ENCODE assay signal across 18 cellular contexts in genomic region chr7:48025630-48026029, GRCh38. TPM values are rescaled to one million over a fixed set of nuclear protein-coding genes. Genes with fewer than 3 reads are reported as not detected.
A peak's percentile ranks its signal among the peaks of the same experiment; 100 is the strongest.
DNase-seq lines count a peak whose midpoint lies in the region; ATAC-seq, FAIRE-seq and TF ChIP-seq lines count a peak whose summit lies in the region.
"Had no signal": no experiment of that assay in that cellular context is flagged by ENCODE, and none has a peak within 500 bp of the region (broad histone marks: within the 10 kb centered on the region; RNA-seq: fewer than 3 reads in every experiment).

No MANE protein-coding gene starts in this region.

- no peak overlapping the region for H2AFZ ChIP-seq in PC-3 (ENCODE audit: low read length)

- intact Hi-C loops in PC-3 (cut with micrococcal nuclease), result no loop called here
- intact Hi-C loops in left lung (cut with DNase I), result no loop called here

- BruUV-seq in PC-3 (replicated peaks; lab: Mats Ljungman, UMichigan), result no TSS peak

- no peaks in the 10 kb centered on the region for H3K9me3 ChIP-seq in PC-3 (ENCODE audit: low read length)
- H3K9me3 ChIP-seq in left lung, result peaks cover 0 to 16% of the 10 kb centered on the region in 2 donors
- H3K9me3 ChIP-seq: HAP-1 had no signal

- CTCF ChIA-PET in PC-3 (lab: Charles Lee), result no interaction called here

- H3K4me1 ChIP-seq in PC-3 (ENCODE audit: insufficient read depth, low read length) (peaks cover 11% of the 10 kb centered on the region), left lung (no peaks in the 10 kb centered on the region)
- H3K4me1 ChIP-seq: HAP-1 had no signal

- H3K9me3 Mint-ChIP-seq in stimulated activated naive B cell treated with anti-CD40 and anti-IgM and Interleukin-4, amounts not matched to agents 10 μg/mL and 1 μg/mL and 100 μg/mL, for 72 hours, result peaks cover 9 to 14% of the 10 kb centered on the region in 2 donors

- H3K4me2 ChIP-seq in PC-3 (ENCODE audit: low read length), result peak overlapping the region; percentile 40
- H3K4me2 ChIP-seq: BLaER1 had no signal

- ATAC-seq in PC-3 (peak; percentile 99), left lung (peak; percentile 93), GM21786 (IDR thresholded peaks at IDR 0.05; ENCODE audit: unreplicated experiment) (no peak)
- no peak for ATAC-seq in stimulated activated naive B cell treated with anti-CD40 and anti-IgM and Interleukin-4, amounts not matched to agents 10 μg/mL and 1 μg/mL and 100 μg/mL, for 72 hours (replicated peaks)
- ATAC-seq: CD8-positive, alpha-beta T cell had no signal

- no peaks in the 10 kb centered on the region for H3K27me3 ChIP-seq in PC-3 (ENCODE audit: low read length)
- H3K27me3 ChIP-seq in bronchial epithelial cell (ENCODE audit: control insufficient read depth, insufficient read depth, low read length), result no peaks in the 10 kb centered on the region
- peaks cover 0 to 6% of the 10 kb centered on the region in 2 donors for H3K27me3 ChIP-seq in left lung
- H3K27me3 ChIP-seq: BLaER1 had no signal

- TF ChIP-seq CTCF in PC-3 (conservative IDR thresholded peaks at IDR 0.05; ENCODE audit: low read depth, low read length) (no peak), bronchial epithelial cell (IDR thresholded peaks at IDR 0.05; ENCODE audit: insufficient read depth, low read length, severe bottlenecking) (no peak), left lung (IDR thresholded peaks at IDR 0.05) (no peak)

- H3K4me1 Mint-ChIP-seq in stimulated activated naive B cell treated with anti-CD40 and anti-IgM and Interleukin-4, amounts not matched to agents 10 μg/mL and 1 μg/mL and 100 μg/mL, for 72 hours, result no peaks in the 10 kb centered on the region

- no peaks in the 10 kb centered on the region for H4K20me1 ChIP-seq in PC-3 (ENCODE audit: low read length)
- H4K20me1 ChIP-seq: BLaER1 had no signal

- H3K79me2 ChIP-seq in PC-3 (ENCODE audit: low read length), result no peaks in the 10 kb centered on the region

- H3K4me3 Mint-ChIP-seq in stimulated activated naive B cell treated with anti-CD40 and anti-IgM and Interleukin-4, amounts not matched to agents 10 μg/mL and 1 μg/mL and 100 μg/mL, for 72 hours, result no peak overlapping the region
- H3K4me3 Mint-ChIP-seq: CD8-positive, alpha-beta T cell had no signal

- no peaks in the 10 kb centered on the region for H3F3A ChIP-seq in PC-3 (ENCODE audit: low read length, unreplicated experiment)

- H3K4me3 ChIP-seq in PC-3 (ENCODE audit: low read length) (no peak overlapping the region), bronchial epithelial cell (ENCODE audit: low read depth, low read length) (no peak overlapping the region), left lung (no peak overlapping the region)
- H3K4me3 ChIP-seq: BLaER1, HAP-1 had no signal

- no peak for FAIRE-seq in bronchial epithelial cell (lab: Jason Lieb, UNC)

- H3K9me2 ChIP-seq in PC-3 (replicated peaks; ENCODE audit: low read length), result no peaks in the 10 kb centered on the region

- H3K36me3 ChIP-seq in PC-3 (ENCODE audit: low read depth, low read length) (no peaks in the 10 kb centered on the region), bronchial epithelial cell (ENCODE audit: control insufficient read depth, insufficient read depth, low read length) (no peaks in the 10 kb centered on the region), left lung (no peaks in the 10 kb centered on the region)
- H3K36me3 ChIP-seq: BLaER1, HAP-1 had no signal

- H3K9ac ChIP-seq in PC-3 (ENCODE audit: low read length), result no peak overlapping the region
- H3K9ac ChIP-seq: BLaER1 had no signal

- POLR2A ChIA-PET in PC-3 (lab: Charles Lee; ENCODE audit: unreplicated experiment), result no interaction called here

- DNase-seq in DMS53 treated with DMSO at 0.1 percent for 48 hours (lab: John Stamatoyannopoulos, UW; ENCODE audit: unreplicated experiment), result peak; percentile 82
- DNase-seq in PC-3, result peak; percentile 67
- DNase-seq in bronchial epithelial cell (ENCODE audit: low read depth), result peak; percentile 74
- DNase-seq in left lung, result no peak
- no peak for DNase-seq in stimulated activated naive B cell treated with anti-CD40 and anti-IgM and Interleukin-4, amounts not matched to agents 10 μg/mL and 1 μg/mL and 100 μg/mL, for 72 hours
- DNase-seq in kidney glomerular epithelial cell (lab: John Stamatoyannopoulos, UW), result no peak
- no peak for DNase-seq in NCI-H1436 (lab: John Stamatoyannopoulos, UW)
- DNase-seq: CD8-positive, alpha-beta T cell; DMS79; KG1; NCI-H1417 treated with DMSO at 0.1 percent for 48 hours; NCI-H1930; NCI-H226; NCI-H524 treated with DMSO at 0.1 percent for 48 hours had no signal

- H3K27ac Mint-ChIP-seq in stimulated activated naive B cell treated with anti-CD40 and anti-IgM and Interleukin-4, amounts not matched to agents 10 μg/mL and 1 μg/mL and 100 μg/mL, for 72 hours, result no peak overlapping the region
- H3K27ac Mint-ChIP-seq: CD8-positive, alpha-beta T cell had no signal

- no peaks in the 10 kb centered on the region for H3K36me3 Mint-ChIP-seq in stimulated activated naive B cell treated with anti-CD40 and anti-IgM and Interleukin-4, amounts not matched to agents 10 μg/mL and 1 μg/mL and 100 μg/mL, for 72 hours
- H3K36me3 Mint-ChIP-seq: CD8-positive, alpha-beta T cell had no signal

- H3K27ac ChIP-seq in PC-3 (ENCODE audit: low read length) (no peak overlapping the region), left lung (no peak overlapping the region)
- H3K27ac ChIP-seq: BLaER1 had no signal

- peaks cover 30 to 50% of the 10 kb centered on the region in 2 donors for H3K27me3 Mint-ChIP-seq in stimulated activated naive B cell treated with anti-CD40 and anti-IgM and Interleukin-4, amounts not matched to agents 10 μg/mL and 1 μg/mL and 100 μg/mL, for 72 hours

RNA-seq across cellular contexts. Expression of gene SUN3, which starts 3.3 kb away (rescaled TPM):
- total RNA-seq in PC-3 (2014; rRNA removed), result not detected in 2 replicates
- total RNA-seq in bronchial epithelial cell, result 0.51 and 0.79 TPM in 2 replicates
- total RNA-seq in left lung, result not detected
- total RNA-seq: A673; CD8-positive, alpha-beta T cell had no signal

RNA-seq across cellular contexts. Expression of gene C7orf57, which starts 9.7 kb away (rescaled TPM):
- 0.15 TPM in 1 of 2 replicates, not detected in the other for total RNA-seq in PC-3 (2014; rRNA removed)
- 0.53 and 2.4 TPM in 2 replicates for total RNA-seq in bronchial epithelial cell
- 1 to 10 TPM in 1 of 2 donors, not detected in 1; 1.6 TPM for total RNA-seq in left lung
- total RNA-seq: A673; CD8-positive, alpha-beta T cell had no signal

RNA-seq across cellular contexts. Expression of gene HUS1, which starts 46.2 kb away (rescaled TPM):
- total RNA-seq in PC-3 (2014; rRNA removed) (15.3 and 23.2 TPM in 2 replicates), bronchial epithelial cell (19.5 and 19.7 TPM in 2 replicates), left lung (10 to 100 TPM; 36.7 to 38.7 TPM)

Comparison
In these comparisons a context has a peak if more than half of its experiments do, and no peak if none do; other contexts are left out.
1. DNase-seq: peak in DMS53 treated with DMSO at 0.1 percent for 48 hours (single experiment), PC-3 (single experiment) and bronchial epithelial cell (single experiment); none in left lung (0 of 2), stimulated activated naive B cell treated with anti-CD40 and anti-IgM and Interleukin-4, amounts not matched to agents 10 μg/mL and 1 μg/mL and 100 μg/mL, for 72 hours (single experiment), kidney glomerular epithelial cell (single experiment) and NCI-H1436 (single experiment).
2. ATAC-seq: peak in PC-3 (single experiment) and left lung (single experiment); none in GM21786 (single experiment) and stimulated activated naive B cell treated with anti-CD40 and anti-IgM and Interleukin-4, amounts not matched to agents 10 μg/mL and 1 μg/mL and 100 μg/mL, for 72 hours (0 of 2).